In genomic region chr11:2317354-2318050, GRCh38 we compare ENCODE assay signal across 1 cellular context.
TF ChIP-seq lines count a peak whose summit lies in the region.

No MANE protein-coding gene starts in this region.

TF ChIP-seq in GM23338, 12 proteins besides CTCF, POLR2A, EP300 and RAD21:
- TF ChIP-seq ZNF331 (CRISPR knock-in tag; IDR thresholded peaks at IDR 0.05; ENCODE audit: low read depth): no peak
- no peak for TF ChIP-seq REST (IDR thresholded peaks at IDR 0.05; ENCODE audit: unreplicated experiment)
- TF ChIP-seq ZNF114 (CRISPR knock-in tag; IDR thresholded peaks at IDR 0.05): no peak
- TF ChIP-seq JUNB (IDR thresholded peaks at IDR 0.05; ENCODE audit: unreplicated experiment): no peak
- no peak for TF ChIP-seq CREB1 (CRISPR knock-in tag; IDR thresholded peaks at IDR 0.05; ENCODE audit: low read depth)
- TF ChIP-seq POLR2AphosphoS5 (IDR thresholded peaks at IDR 0.05; ENCODE audit: low read depth): no peak
- TF ChIP-seq NANOG (IDR thresholded peaks at IDR 0.05; ENCODE audit: borderline replicate concordance): no peak
- no peak for TF ChIP-seq STAT1 (IDR thresholded peaks at IDR 0.05; ENCODE audit: unreplicated experiment)
- TF ChIP-seq ZNF462 (CRISPR knock-in tag; IDR thresholded peaks at IDR 0.05): no peak
- TF ChIP-seq EZH2phosphoT487 (IDR thresholded peaks at IDR 0.05; ENCODE audit: unreplicated experiment): no peak
- no peak for TF ChIP-seq EZH2 (IDR thresholded peaks at IDR 0.05; ENCODE audit: low read depth, unreplicated experiment)
- TF ChIP-seq ETS1 (IDR thresholded peaks at IDR 0.05): no peak
